15 cellular contexts compared by ENCODE assay signal in the genomic region with DNA sequence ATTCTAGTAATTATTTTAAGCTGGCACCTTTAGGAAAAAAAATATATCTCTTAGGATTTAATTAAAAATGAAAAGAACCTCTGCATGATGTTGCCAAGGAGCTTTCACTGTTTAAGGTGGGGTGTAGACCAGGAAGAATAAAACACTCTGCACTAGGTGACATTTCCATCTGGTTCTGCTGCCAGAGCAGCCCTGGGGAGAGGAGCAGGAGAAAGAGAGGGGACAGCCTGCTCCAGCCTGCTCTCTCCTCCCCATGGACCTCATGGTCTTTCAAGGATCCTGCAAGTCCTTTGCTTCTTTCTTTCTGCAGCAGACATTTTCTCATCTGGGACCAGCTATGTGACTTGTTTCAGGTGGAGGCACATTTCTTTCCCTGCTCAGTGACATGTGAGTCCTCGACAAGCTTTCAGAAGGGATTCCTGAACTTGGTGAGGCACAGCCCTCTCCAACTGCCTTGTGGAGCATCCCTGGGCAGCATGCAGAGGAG. TPM values are rescaled to one million over a fixed set of nuclear protein-coding genes. Genes with fewer than 3 reads are reported as not detected.
"Had no signal": no experiment of that assay in that cellular context is flagged by ENCODE, and none has a peak within 500 bp of the region (broad histone marks: within the 10 kb centered on the region; RNA-seq: fewer than 3 reads in every experiment).

No MANE protein-coding gene starts in this region.

- H3K36me3 Mint-ChIP-seq: activated CD4-positive, alpha-beta memory T cell treated with anti-CD3 and anti-CD28 coated beads for 36 hours had no signal

- H3K36me3 ChIP-seq: esophagus squamous epithelium, sigmoid colon, vagina had no signal

- H3K4me3 ChIP-seq: esophagus squamous epithelium, sigmoid colon, vagina had no signal

- H3K9me3 ChIP-seq: esophagus squamous epithelium, sigmoid colon, vagina had no signal

- ATAC-seq: activated T-cell treated with anti-CD3 and anti-CD28 coated beads, Interleukin-2, amount 50 U/mL, for 72 hours; left lobe of liver had no signal

- H3K9me3 Mint-ChIP-seq: activated T-cell treated with anti-CD3 and anti-CD28 coated beads, Interleukin-2, amount 50 U/mL, for 72 hours; memory B cell; stimulated activated naive CD8-positive, alpha-beta T cell treated with anti-CD3 and anti-CD28 coated beads, Interleukin-15, Interleukin-2, amounts not matched to agents 100 ng/mL and 50 ng/mL, for 24 hours; T-helper 1 cell treated with Interleukin-12 subunit alpha and Interleukin-12 subunit beta and Interleukin-4 antibody, amounts not matched to agents 30 μg/mL and 1 μg/mL, for 36 hours had no signal

- H3K4me1 Mint-ChIP-seq: memory B cell had no signal

- H3K4me3 Mint-ChIP-seq: activated CD4-positive, alpha-beta memory T cell treated with anti-CD3 and anti-CD28 coated beads for 36 hours; activated T-cell treated with anti-CD3 and anti-CD28 coated beads, Interleukin-2, amount 50 U/mL, for 72 hours; memory B cell; nephron progenitor cell; stimulated activated naive CD8-positive, alpha-beta T cell treated with anti-CD3 and anti-CD28 coated beads, Interleukin-15, Interleukin-2, amounts not matched to agents 100 ng/mL and 50 ng/mL, for 24 hours; T-helper 1 cell treated with Interleukin-12 subunit alpha and Interleukin-12 subunit beta and Interleukin-4 antibody, amounts not matched to agents 30 μg/mL and 1 μg/mL, for 36 hours had no signal

- H3K27me3 Mint-ChIP-seq: memory B cell had no signal

- H3K27ac Mint-ChIP-seq: activated CD4-positive, alpha-beta memory T cell treated with anti-CD3 and anti-CD28 coated beads for 36 hours; activated T-cell treated with anti-CD3 and anti-CD28 coated beads, Interleukin-2, amount 50 U/mL, for 72 hours; nephron progenitor cell; stimulated activated naive CD8-positive, alpha-beta T cell treated with anti-CD3 and anti-CD28 coated beads, Interleukin-15, Interleukin-2, amounts not matched to agents 100 ng/mL and 50 ng/mL, for 24 hours; T-helper 1 cell treated with Interleukin-12 subunit alpha and Interleukin-12 subunit beta and Interleukin-4 antibody, amounts not matched to agents 30 μg/mL and 1 μg/mL, for 36 hours had no signal

- DNase-seq: activated CD4-positive, alpha-beta memory T cell treated with anti-CD3 and anti-CD28 coated beads for 36 hours; activated CD4-positive, CD25-positive, alpha-beta regulatory T cell treated with anti-CD3 and anti-CD28 coated beads, Interleukin-2, amount 50 U/mL, for 72 hours; activated CD8-positive, alpha-beta memory T cell treated with anti-CD3 and anti-CD28 coated beads, Interleukin-2, amount 50 U/mL, for 4 hours; activated T-cell treated with anti-CD3 and anti-CD28 coated beads, Interleukin-2, amount 50 U/mL, for 72 hours; cerebellar nuclear complex; esophagus squamous epithelium; foreskin fibroblast; nephron progenitor cell; sigmoid colon; stimulated activated CD4-positive, alpha-beta T cell treated with anti-CD3 and anti-CD28 coated beads, Interleukin-12 subunit alpha, Interleukin-12 subunit beta, amount 100 ng/mL, for 4 hours had no signal

- H3K27me3 ChIP-seq: esophagus squamous epithelium, sigmoid colon, vagina had no signal

- H3K27ac ChIP-seq: vagina had no signal

RNA-seq across cellular contexts. Expression of gene SSPN, which starts 45.0 kb away (rescaled TPM):
- total RNA-seq: activated CD4-positive, alpha-beta memory T cell treated with anti-CD3 and anti-CD28 coated beads for 36 hours; activated T-cell treated with anti-CD3 and anti-CD28 coated beads, Interleukin-2, amount 50 U/mL, for 72 hours had no signal
